Comparison of ENCODE assay signal across 8 cellular contexts in genomic region chr2:44358498-44358897, GRCh38. TPM values are rescaled to one million over a fixed set of nuclear protein-coding genes. Genes with fewer than 3 reads are reported as not detected.
DNase-seq lines count a peak whose midpoint lies in the region; ATAC-seq and TF ChIP-seq lines count a peak whose summit lies in the region.

No MANE protein-coding gene starts in this region.

- ATAC-seq in HG02678 (IDR thresholded peaks at IDR 0.05; ENCODE audit: unreplicated experiment) (peak; percentile 33), left cardiac atrium (no peak)

- H3K4me1 ChIP-seq in suprapubic skin, result peaks cover 28% of the 10 kb centered on the region

- H3K9me3 Mint-ChIP-seq in activated T-helper 1 cell treated with anti-CD3 and anti-CD28 coated beads, Interleukin-12 subunit alpha, Interleukin-12 subunit beta, Interleukin-2, Interleukin-4 antibody, amounts not matched to agents 30 ng/mL and 10 ng/mL and 1 ng/mL, durations not matched to agents 14 hours and 24 hours and 36 hours, result no peaks in the 10 kb centered on the region

- H3K27ac Mint-ChIP-seq in activated T-helper 1 cell treated with anti-CD3 and anti-CD28 coated beads, Interleukin-12 subunit alpha, Interleukin-12 subunit beta, Interleukin-2, Interleukin-4 antibody, amounts not matched to agents 30 ng/mL and 10 ng/mL and 1 ng/mL, durations not matched to agents 14 hours and 24 hours and 36 hours, result no peak overlapping the region

- H3K9me3 ChIP-seq in suprapubic skin, result no peaks in the 10 kb centered on the region

- intact Hi-C loops in activated T-helper 1 cell treated with anti-CD3 and anti-CD28 coated beads, Interleukin-12 subunit alpha, Interleukin-12 subunit beta, Interleukin-2, Interleukin-4 antibody, amounts not matched to agents 30 ng/mL and 10 ng/mL and 1 ng/mL, durations not matched to agents 14 hours and 24 hours and 36 hours (cut with micrococcal nuclease), result no loop called here
- intact Hi-C loops in left cardiac atrium (cut with DNase I), result no loop called here

- no peaks in the 10 kb centered on the region for H3K36me3 ChIP-seq in suprapubic skin

- DNase-seq in DMS79 treated with DMSO at 0.1 percent for 48 hours (lab: John Stamatoyannopoulos, UW) (peak; percentile 91), OCI-M1 (lab: John Stamatoyannopoulos, UW) (peak; percentile 13), cerebellum (ENCODE audit: low spot score) (peak; percentile 42), left cardiac atrium (no peak), suprapubic skin (ENCODE audit: low spot score in 2 of 2) (no peak)
- DNase-seq in stimulated activated CD4-positive, alpha-beta T cell treated with anti-CD3 and anti-CD28 coated beads, Interleukin-4, amount 100 ng/mL, for 48 hours (ENCODE audit: low read depth in 2 of 2), result peak; percentile 27 to 42
- DNase-seq in activated T-helper 1 cell treated with anti-CD3 and anti-CD28 coated beads, Interleukin-12 subunit alpha, Interleukin-12 subunit beta, Interleukin-2, Interleukin-4 antibody, amounts not matched to agents 30 ng/mL and 10 ng/mL and 1 ng/mL, durations not matched to agents 14 hours and 24 hours and 36 hours (ENCODE audit: low spot score), result no peak

- no peaks in the 10 kb centered on the region for H3K27me3 ChIP-seq in suprapubic skin

- H3K4me3 ChIP-seq in suprapubic skin, result no peak overlapping the region

- TF ChIP-seq POLR2A in suprapubic skin (IDR thresholded peaks at IDR 0.05), result no peak

- H3K4me1 Mint-ChIP-seq in activated T-helper 1 cell treated with anti-CD3 and anti-CD28 coated beads, Interleukin-12 subunit alpha, Interleukin-12 subunit beta, Interleukin-2, Interleukin-4 antibody, amounts not matched to agents 30 ng/mL and 10 ng/mL and 1 ng/mL, durations not matched to agents 14 hours and 24 hours and 36 hours (ENCODE audit: low read depth), result peaks cover 40% of the 10 kb centered on the region

- no peak overlapping the region for H3K4me3 Mint-ChIP-seq in activated T-helper 1 cell treated with anti-CD3 and anti-CD28 coated beads, Interleukin-12 subunit alpha, Interleukin-12 subunit beta, Interleukin-2, Interleukin-4 antibody, amounts not matched to agents 30 ng/mL and 10 ng/mL and 1 ng/mL, durations not matched to agents 14 hours and 24 hours and 36 hours

- WGBS in suprapubic skin, result 77% methylated on average over 3 of the region's 3 CpGs

- TF ChIP-seq EP300 in suprapubic skin (IDR thresholded peaks at IDR 0.05), result no peak

- H3K27me3 Mint-ChIP-seq in activated T-helper 1 cell treated with anti-CD3 and anti-CD28 coated beads, Interleukin-12 subunit alpha, Interleukin-12 subunit beta, Interleukin-2, Interleukin-4 antibody, amounts not matched to agents 30 ng/mL and 10 ng/mL and 1 ng/mL, durations not matched to agents 14 hours and 24 hours and 36 hours (ENCODE audit: insufficient read depth), result no peaks in the 10 kb centered on the region

- H3K36me3 Mint-ChIP-seq in activated T-helper 1 cell treated with anti-CD3 and anti-CD28 coated beads, Interleukin-12 subunit alpha, Interleukin-12 subunit beta, Interleukin-2, Interleukin-4 antibody, amounts not matched to agents 30 ng/mL and 10 ng/mL and 1 ng/mL, durations not matched to agents 14 hours and 24 hours and 36 hours (ENCODE audit: low read depth), result peaks cover 5% of the 10 kb centered on the region

- no peak for TF ChIP-seq CTCF in suprapubic skin (IDR thresholded peaks at IDR 0.05)

- H3K27ac ChIP-seq in suprapubic skin, result no peak overlapping the region

RNA-seq across cellular contexts. Expression of gene PREPL, which starts 2.8 kb away (rescaled TPM):
- total RNA-seq in cerebellum (111 TPM), left cardiac atrium (10 to 100 TPM; 70.4 to 77.4 TPM), suprapubic skin (10 to 100 TPM; 25.9 to 51.9 (median 32.2) TPM)
- total RNA-seq in activated T-helper 1 cell treated with anti-CD3 and anti-CD28 coated beads, Interleukin-12 subunit alpha, Interleukin-12 subunit beta, Interleukin-2, Interleukin-4 antibody, amounts not matched to agents 30 ng/mL and 10 ng/mL and 1 ng/mL, durations not matched to agents 14 hours and 24 hours and 36 hours, result 29.4 and 30.5 TPM in 2 replicates

RNA-seq across cellular contexts. Expression of gene CAMKMT, which starts 3.2 kb away (rescaled TPM):
- total RNA-seq in cerebellum (11.0 TPM), left cardiac atrium (1 to 10 TPM; 6.6 to 7.1 TPM), suprapubic skin (10 to 100 TPM in 2 of 4 donors, 1 to 10 TPM in 2; 6.0 to 15.3 (median 10.7) TPM)
- 13.4 and 14.2 TPM in 2 replicates for total RNA-seq in activated T-helper 1 cell treated with anti-CD3 and anti-CD28 coated beads, Interleukin-12 subunit alpha, Interleukin-12 subunit beta, Interleukin-2, Interleukin-4 antibody, amounts not matched to agents 30 ng/mL and 10 ng/mL and 1 ng/mL, durations not matched to agents 14 hours and 24 hours and 36 hours

Comparison
In these comparisons a context has a peak if more than half of its experiments do, and no peak if none do; other contexts are left out.
1. DNase-seq: peak in DMS79 treated with DMSO at 0.1 percent for 48 hours (single experiment), OCI-M1 (single experiment), cerebellum (single experiment) and stimulated activated CD4-positive, alpha-beta T cell treated with anti-CD3 and anti-CD28 coated beads, Interleukin-4, amount 100 ng/mL, for 48 hours (2 of 2); none in activated T-helper 1 cell treated with anti-CD3 and anti-CD28 coated beads, Interleukin-12 subunit alpha, Interleukin-12 subunit beta, Interleukin-2, Interleukin-4 antibody, amounts not matched to agents 30 ng/mL and 10 ng/mL and 1 ng/mL, durations not matched to agents 14 hours and 24 hours and 36 hours (single experiment), left cardiac atrium (single experiment) and suprapubic skin (0 of 2).